In genomic region chr10:20892011-20892585, GRCh38 we compare ENCODE assay signal across 12 cellular contexts. TPM values are rescaled to one million over a fixed set of nuclear protein-coding genes. Genes with fewer than 3 reads are reported as not detected.
"Had no signal": no experiment of that assay in that cellular context is flagged by ENCODE, and none has a peak within 500 bp of the region (broad histone marks: within the 10 kb centered on the region; RNA-seq: fewer than 3 reads in every experiment).

No MANE protein-coding gene starts in this region.

- H3K9me3 ChIP-seq: breast epithelium, psoas muscle, uterus had no signal

- H3K4me1 Mint-ChIP-seq: T-helper 17 cell had no signal

- H3K79me2 ChIP-seq: hepatocyte had no signal

- H3K36me3 Mint-ChIP-seq: activated naive CD4-positive, alpha-beta T cell treated with anti-CD3 and anti-CD28 coated beads, Interleukin-2, amount 50 U/mL, for 72 hours had no signal

- H3K4me3 Mint-ChIP-seq: nephron, T-helper 17 cell had no signal

- ATAC-seq: activated naive CD4-positive, alpha-beta T cell treated with anti-CD3 and anti-CD28 coated beads, Interleukin-2, amount 50 U/mL, for 72 hours; psoas muscle; T-helper 17 cell had no signal

- H3K4me1 ChIP-seq: breast epithelium, psoas muscle, uterus had no signal

- H3K4me2 ChIP-seq: hepatocyte had no signal

- DNase-seq: activated effector memory CD4-positive, alpha-beta T cell treated with anti-CD3 and anti-CD28 coated beads, Interleukin-2, amount 50 U/mL, for 16 hours; activated T-cell treated with anti-CD3 and anti-CD28 coated beads, Interleukin-2, amount 50 U/mL, for 1 hour; amygdala; psoas muscle; stimulated activated CD4-positive, alpha-beta T cell treated with anti-CD3 and anti-CD28 coated beads, Interleukin-4, amount 100 ng/mL, for 4 hours; T-helper 17 cell; uterus had no signal

- H3K27ac Mint-ChIP-seq: activated naive CD4-positive, alpha-beta T cell treated with anti-CD3 and anti-CD28 coated beads, Interleukin-2, amount 50 U/mL, for 72 hours; nephron; T-helper 17 cell had no signal

- H3K36me3 ChIP-seq: breast epithelium, uterus had no signal

- H3K9me3 Mint-ChIP-seq: activated naive CD4-positive, alpha-beta T cell treated with anti-CD3 and anti-CD28 coated beads, Interleukin-2, amount 50 U/mL, for 72 hours; nephron had no signal

- H3K4me3 ChIP-seq: breast epithelium, hepatocyte, lung, psoas muscle, uterus had no signal

- H3K27me3 Mint-ChIP-seq: T-helper 17 cell had no signal

- H3K27ac ChIP-seq: breast epithelium, hepatocyte, psoas muscle, uterus had no signal

- H3K27me3 ChIP-seq: breast epithelium, hepatocyte, uterus had no signal

- H2AFZ ChIP-seq: hepatocyte had no signal

RNA-seq across cellular contexts. Expression of gene NEBL, which starts 5.0 kb away (rescaled TPM):
- total RNA-seq: T-helper 17 cell had no signal
